11 cellular contexts compared by ENCODE assay signal in the genomic region with DNA sequence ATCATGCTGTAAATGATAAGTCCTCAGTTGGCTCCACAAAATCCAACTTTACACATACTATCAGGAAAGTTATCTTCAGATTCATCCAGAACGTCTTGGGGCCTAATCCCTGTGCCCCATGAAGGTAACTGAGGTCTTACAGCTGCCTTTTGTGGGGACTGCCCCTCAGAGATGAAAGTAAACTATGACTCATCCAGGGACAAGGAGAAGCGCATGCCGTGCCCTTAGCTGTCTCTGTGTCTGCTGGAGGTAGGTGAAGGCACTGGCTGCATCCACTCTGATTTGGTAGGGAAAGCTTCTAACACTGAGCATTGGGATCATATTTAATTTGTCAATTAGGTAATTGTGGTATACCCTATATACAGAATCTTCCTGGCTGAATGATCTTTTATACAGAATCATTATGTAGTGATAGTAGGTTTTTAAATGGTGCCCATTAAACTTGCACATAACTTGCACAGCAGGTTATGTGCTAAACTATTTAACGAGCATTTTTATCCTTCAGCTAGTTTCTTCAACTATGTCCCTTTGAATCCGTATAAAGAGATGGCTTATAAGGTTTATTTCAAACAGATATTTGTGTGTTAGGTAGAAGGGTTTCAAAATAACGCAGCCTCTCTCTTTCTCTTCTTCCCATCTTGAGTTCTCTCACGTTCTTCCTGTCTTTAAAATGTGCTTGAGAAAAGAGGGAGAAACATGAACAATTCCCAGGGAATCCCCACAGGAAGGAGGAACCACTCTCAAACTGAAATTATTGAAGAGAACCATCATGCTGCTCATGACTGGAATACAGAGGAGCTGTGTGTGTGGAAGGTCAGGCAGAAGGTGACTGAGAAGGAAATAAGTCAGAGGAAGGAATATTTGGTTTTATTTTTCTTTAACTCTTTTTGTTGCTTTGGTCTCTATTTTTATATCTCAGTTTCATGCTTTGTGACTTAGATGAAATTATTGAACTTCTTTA.
A peak's percentile ranks its signal among the peaks of the same experiment; 100 is the strongest.
DNase-seq lines count a peak whose midpoint lies in the region; ATAC-seq, FAIRE-seq and TF ChIP-seq lines count a peak whose summit lies in the region.
"Had no signal": no experiment of that assay in that cellular context is flagged by ENCODE, and none has a peak within 500 bp of the region (broad histone marks: within the 10 kb centered on the region; RNA-seq: fewer than 3 reads in every experiment).

No MANE protein-coding gene starts in this region.

- H3K27ac Mint-ChIP-seq in chondrocyte (ENCODE audit: unreplicated experiment) = peak overlapping the region; percentile 1
- H3K27ac Mint-ChIP-seq: dendritic cell treated with granulocyte-macrophage colony-stimulating factor and Interleukin-4, amounts not matched to agents 40 ng/mL and 50 ng/mL, for 4 days had no signal

- no peaks in the 10 kb centered on the region for H3K27me3 ChIP-seq in foreskin keratinocyte

- H3K4me1 Mint-ChIP-seq in chondrocyte (ENCODE audit: low read depth) = peaks cover 17% of the 10 kb centered on the region

- H3K36me3 Mint-ChIP-seq in chondrocyte (ENCODE audit: low read depth) = no peaks in the 10 kb centered on the region

- no peak overlapping the region for H3K27ac ChIP-seq in foreskin keratinocyte

- no peak for TF ChIP-seq CTCF in chondrocyte (IDR thresholded peaks at IDR 0.05)
- no peak for TF ChIP-seq CTCF in foreskin keratinocyte (conservative IDR thresholded peaks at IDR 0.05)

- no peak for TF ChIP-seq POLR2A in GM12891 (IDR thresholded peaks at IDR 0.05; ENCODE audit: low read depth, low read length)

- no peaks in the 10 kb centered on the region for H3K4me1 ChIP-seq in foreskin keratinocyte

- no peaks in the 10 kb centered on the region for H3K27me3 Mint-ChIP-seq in chondrocyte (ENCODE audit: low read depth)

- peak; percentile 50 for FAIRE-seq in GM12891 (lab: Jason Lieb, UNC)
- FAIRE-seq: TTC549 had no signal

- DNase-seq in GM12891 (ENCODE audit: insufficient read length, low spot score) (no peak), chondrocyte (ENCODE audit: low spot score) (no peak), foreskin keratinocyte (no peak), NCI-H2081 (lab: John Stamatoyannopoulos, UW) (no peak), NCI-H1694 (lab: John Stamatoyannopoulos, UW) (no peak), medulla oblongata (ENCODE audit: extremely low spot score) (no peak)
- DNase-seq: left colon had no signal

- ATAC-seq in GM19397 (IDR thresholded peaks at IDR 0.05; ENCODE audit: unreplicated experiment) = peak; percentile 89
- ATAC-seq in HG03066 (IDR thresholded peaks at IDR 0.05; ENCODE audit: low read depth, unreplicated experiment) = peak; percentile 92
- no peak for ATAC-seq in foreskin keratinocyte
- ATAC-seq: left colon had no signal

- H3K4me3 Mint-ChIP-seq in chondrocyte (ENCODE audit: unreplicated experiment) = no peak overlapping the region
- H3K4me3 Mint-ChIP-seq: dendritic cell treated with granulocyte-macrophage colony-stimulating factor and Interleukin-4, amounts not matched to agents 40 ng/mL and 50 ng/mL, for 4 days had no signal

- peaks cover 7% of the 10 kb centered on the region for H3K9me3 Mint-ChIP-seq in chondrocyte (ENCODE audit: low read depth)
- H3K9me3 Mint-ChIP-seq: dendritic cell treated with granulocyte-macrophage colony-stimulating factor and Interleukin-4, amounts not matched to agents 40 ng/mL and 50 ng/mL, for 4 days had no signal

TF ChIP-seq in GM12891, 5 proteins besides CTCF, POLR2A, EP300 and RAD21:
- TF ChIP-seq SPI1 (IDR thresholded peaks at IDR 0.05; ENCODE audit: low read depth, low read length) (no peak), POU2F2 (IDR thresholded peaks at IDR 0.05; ENCODE audit: low read depth, low read length) (no peak), TAF1 (IDR thresholded peaks at IDR 0.05; ENCODE audit: low read depth, low read length) (no peak)
